In genomic region chrX:68832516-68833447, GRCh38 we compare ENCODE assay signal across 1 cellular context.
TF ChIP-seq lines count a peak whose summit lies in the region.

No MANE protein-coding gene starts in this region.

TF ChIP-seq in IMR-90, 13 proteins besides CTCF, POLR2A, EP300 and RAD21 (continued from another document):
- TF ChIP-seq ELK1 (IDR thresholded peaks at IDR 0.05; ENCODE audit: borderline replicate concordance, low read depth, low read length) (no peak), RCOR1 (IDR thresholded peaks at IDR 0.05; ENCODE audit: insufficient replicate concordance, low read length) (no peak), FOS (IDR thresholded peaks at IDR 0.05; ENCODE audit: low read depth, low read length) (no peak), MXI1 (IDR thresholded peaks at IDR 0.05; ENCODE audit: borderline replicate concordance, low read depth, low read length) (no peak), CEBPB (IDR thresholded peaks at IDR 0.05; ENCODE audit: low read depth, low read length) (no peak), BHLHE40 (IDR thresholded peaks at IDR 0.05; ENCODE audit: low read depth, low read length) (no peak), USF2 (IDR thresholded peaks at IDR 0.05; ENCODE audit: low read depth, low read length) (no peak), MAFK (IDR thresholded peaks at IDR 0.05; ENCODE audit: low read depth, low read length) (no peak)
